Comparison of ENCODE assay signal across 17 cellular contexts in genomic region chr3:45954306-45954705, GRCh38. TPM values are rescaled to one million over a fixed set of nuclear protein-coding genes. Genes with fewer than 3 reads are reported as not detected.
DNase-seq lines count a peak whose midpoint lies in the region; ATAC-seq and TF ChIP-seq lines count a peak whose summit lies in the region.
"Had no signal": no experiment of that assay in that cellular context is flagged by ENCODE, and none has a peak within 500 bp of the region (broad histone marks: within the 10 kb centered on the region; RNA-seq: fewer than 3 reads in every experiment).

No MANE protein-coding gene starts in this region.

- H3K36me3 Mint-ChIP-seq in activated CD8-positive, alpha-beta memory T cell treated with anti-CD3 and anti-CD28 coated beads, Interleukin-2, amount 10 ng/mL, durations not matched to agents 7 days and 5 days: peaks cover 90% of the 10 kb centered on the region
- peaks cover 96% of the 10 kb centered on the region for H3K36me3 Mint-ChIP-seq in activated T-helper 2 cell treated with anti-CD3 and anti-CD28 coated beads, Interferon-gamma antibody, Interleukin-2, Interleukin-4, amounts not matched to agents 10 μg/mL and 5 μg/mL and 100 μg/mL, durations not matched to agents 14 hours and 24 hours and 36 hours (ENCODE audit: low read depth)

- H3K4me3 Mint-ChIP-seq in activated CD8-positive, alpha-beta memory T cell treated with anti-CD3 and anti-CD28 coated beads, Interleukin-2, amount 10 ng/mL, durations not matched to agents 7 days and 5 days: no peak overlapping the region
- no peak overlapping the region for H3K4me3 Mint-ChIP-seq in activated T-helper 2 cell treated with anti-CD3 and anti-CD28 coated beads, Interferon-gamma antibody, Interleukin-2, Interleukin-4, amounts not matched to agents 10 μg/mL and 5 μg/mL and 100 μg/mL, durations not matched to agents 14 hours and 24 hours and 36 hours (ENCODE audit: low read depth)
- H3K4me3 Mint-ChIP-seq: CD4-positive, alpha-beta memory T cell; HFFc6 had no signal

- H3K79me2 ChIP-seq in DND-41 (ENCODE audit: insufficient read depth, low read length): peaks cover 3% of the 10 kb centered on the region; the same call in 1 of the 2 replicates

- no peak overlapping the region for H2AFZ ChIP-seq in DND-41 (ENCODE audit: low read depth, low read length)

- 81 to 100% methylated on average over 3 of the region's 3 CpGs for WGBS in thyroid gland, 2 donors

- H3K4me1 Mint-ChIP-seq in activated CD8-positive, alpha-beta memory T cell treated with anti-CD3 and anti-CD28 coated beads, Interleukin-2, amount 10 ng/mL, durations not matched to agents 7 days and 5 days: peaks cover 72% of the 10 kb centered on the region
- H3K4me1 Mint-ChIP-seq in activated T-helper 2 cell treated with anti-CD3 and anti-CD28 coated beads, Interferon-gamma antibody, Interleukin-2, Interleukin-4, amounts not matched to agents 10 μg/mL and 5 μg/mL and 100 μg/mL, durations not matched to agents 14 hours and 24 hours and 36 hours (ENCODE audit: low read depth): peaks cover 48% of the 10 kb centered on the region

- H3K27ac Mint-ChIP-seq in activated CD8-positive, alpha-beta memory T cell treated with anti-CD3 and anti-CD28 coated beads, Interleukin-2, amount 10 ng/mL, durations not matched to agents 7 days and 5 days: no peak overlapping the region
- H3K27ac Mint-ChIP-seq in activated T-helper 2 cell treated with anti-CD3 and anti-CD28 coated beads, Interferon-gamma antibody, Interleukin-2, Interleukin-4, amounts not matched to agents 10 μg/mL and 5 μg/mL and 100 μg/mL, durations not matched to agents 14 hours and 24 hours and 36 hours: peak overlapping the region; percentile 31
- H3K27ac Mint-ChIP-seq: HFFc6 had no signal

- intact Hi-C loops in activated T-helper 2 cell treated with anti-CD3 and anti-CD28 coated beads, Interferon-gamma antibody, Interleukin-2, Interleukin-4, amounts not matched to agents 10 μg/mL and 5 μg/mL and 100 μg/mL, durations not matched to agents 14 hours and 24 hours and 36 hours (cut with micrococcal nuclease): no loop called here
- intact Hi-C loops in thyroid gland (cut with DNase I): loop anchor here (5.0 kb wide), 1 partner anchor 38 kb away; no protein-coding TSS in a partner anchor

- no peaks in the 10 kb centered on the region for H3K27me3 Mint-ChIP-seq in activated CD8-positive, alpha-beta memory T cell treated with anti-CD3 and anti-CD28 coated beads, Interleukin-2, amount 10 ng/mL, durations not matched to agents 7 days and 5 days
- H3K27me3 Mint-ChIP-seq in activated T-helper 2 cell treated with anti-CD3 and anti-CD28 coated beads, Interferon-gamma antibody, Interleukin-2, Interleukin-4, amounts not matched to agents 10 μg/mL and 5 μg/mL and 100 μg/mL, durations not matched to agents 14 hours and 24 hours and 36 hours (ENCODE audit: low read depth): no peaks in the 10 kb centered on the region
- H3K27me3 Mint-ChIP-seq: CD4-positive, alpha-beta memory T cell had no signal

- no peak overlapping the region for H3K9ac ChIP-seq in DND-41 (ENCODE audit: low read depth, low read length)

- H3K4me1 ChIP-seq in DND-41 (ENCODE audit: insufficient read depth, low read length) (no peaks in the 10 kb centered on the region), thyroid gland (peaks cover 38 to 64% of the 10 kb centered on the region in 2 donors)
- H3K4me1 ChIP-seq: A549, BE2C, Caco-2 had no signal

- peaks cover 98% of the 10 kb centered on the region for H3K36me3 ChIP-seq in DND-41 (ENCODE audit: insufficient read depth, low read length)
- H3K36me3 ChIP-seq in thyroid gland: peaks cover 33 to 40% of the 10 kb centered on the region in 2 donors
- H3K36me3 ChIP-seq: BE2C had no signal

- no peak overlapping the region for H3K4me2 ChIP-seq in DND-41 (ENCODE audit: insufficient read depth, low read length)
- H3K4me2 ChIP-seq: A549 had no signal

- H3K27me3 ChIP-seq in DND-41 (ENCODE audit: insufficient read depth, low read length, poor library complexity): no peaks in the 10 kb centered on the region
- no peaks in the 10 kb centered on the region for H3K27me3 ChIP-seq in thyroid gland
- H3K27me3 ChIP-seq: BE2C had no signal

- no peak for ATAC-seq in activated CD8-positive, alpha-beta memory T cell treated with anti-CD3 and anti-CD28 coated beads, Interleukin-2, amount 10 ng/mL, durations not matched to agents 7 days and 5 days
- ATAC-seq in DND-41 (ENCODE audit: insufficient read depth, low read depth) (no peak), HG03196 (IDR thresholded peaks at IDR 0.05; ENCODE audit: unreplicated experiment) (no peak), HG03571 (IDR thresholded peaks at IDR 0.05; ENCODE audit: unreplicated experiment) (no peak)
- ATAC-seq: A549 had no signal

- DNase-seq in activated CD8-positive, alpha-beta memory T cell treated with anti-CD3 and anti-CD28 coated beads, Interleukin-2, amount 50 U/mL, for 48 hours: peak; percentile 50
- DNase-seq in activated CD8-positive, alpha-beta memory T cell treated with anti-CD3 and anti-CD28 coated beads, Interleukin-2, amount 10 ng/mL, durations not matched to agents 7 days and 5 days: no peak
- DNase-seq in DND-41 (no peak), thyroid gland (no peak)
- DNase-seq in activated T-helper 2 cell treated with anti-CD3 and anti-CD28 coated beads, Interferon-gamma antibody, Interleukin-2, Interleukin-4, amounts not matched to agents 10 μg/mL and 5 μg/mL and 100 μg/mL, durations not matched to agents 14 hours and 24 hours and 36 hours (ENCODE audit: low spot score): no peak
- DNase-seq: BE2C; Caco-2; CD4-positive, alpha-beta memory T cell; GF-D8; HCEC 1CT; HFFc6 had no signal

- H3K9me3 ChIP-seq in DND-41 (ENCODE audit: insufficient read depth, low read length, severe bottlenecking) (no peaks in the 10 kb centered on the region), thyroid gland (no peaks in the 10 kb centered on the region)
- H3K9me3 ChIP-seq: A549, BE2C, Caco-2 had no signal

- H3K27ac ChIP-seq in DND-41 (ENCODE audit: low read length): peak overlapping the region; percentile 38
- peak overlapping the region; percentile 78 to 91 (median 89) for H3K27ac ChIP-seq in thyroid gland
- H3K27ac ChIP-seq: A549, C4-2B, HL-60 had no signal

- CTCF ChIA-PET in activated CD8-positive, alpha-beta memory T cell treated with anti-CD3 and anti-CD28 coated beads, Interleukin-2, amount 10 ng/mL, durations not matched to agents 7 days and 5 days (lab: Charles Lee): interaction anchor here (1.2 to 30.7 kb wide), 2 partner anchors 16 to 124 kb away, joined by 3 to 708 read pairs; no protein-coding TSS in a partner anchor

- no peak for TF ChIP-seq POLR2A in thyroid gland (IDR thresholded peaks at IDR 0.05)

- TF ChIP-seq CTCF in DND-41 (IDR thresholded peaks at IDR 0.05; ENCODE audit: borderline replicate concordance, extremely low read depth, low read length, poor library complexity, severe bottlenecking) (no peak), thyroid gland (IDR thresholded peaks at IDR 0.05) (no peak)

- no peaks in the 10 kb centered on the region for H4K20me1 ChIP-seq in DND-41 (ENCODE audit: insufficient read depth, low read length)

- no peaks in the 10 kb centered on the region for H3K9me3 Mint-ChIP-seq in activated CD8-positive, alpha-beta memory T cell treated with anti-CD3 and anti-CD28 coated beads, Interleukin-2, amount 10 ng/mL, durations not matched to agents 7 days and 5 days (ENCODE audit: low read depth)
- no peaks in the 10 kb centered on the region for H3K9me3 Mint-ChIP-seq in activated T-helper 2 cell treated with anti-CD3 and anti-CD28 coated beads, Interferon-gamma antibody, Interleukin-2, Interleukin-4, amounts not matched to agents 10 μg/mL and 5 μg/mL and 100 μg/mL, durations not matched to agents 14 hours and 24 hours and 36 hours
- H3K9me3 Mint-ChIP-seq: CD4-positive, alpha-beta memory T cell; HFFc6 had no signal

- H3K4me3 ChIP-seq in DND-41 (ENCODE audit: low read depth in 1 of 2, low read length in 2 of 2) (no peak overlapping the region), thyroid gland (replicated peaks in 1 of 3) (no peak overlapping the region)
- H3K4me3 ChIP-seq: A549 had no signal

RNA-seq across cellular contexts. Expression of gene CXCR6, which starts 11.0 kb away (rescaled TPM):
- total RNA-seq in activated CD8-positive, alpha-beta memory T cell treated with anti-CD3 and anti-CD28 coated beads, Interleukin-2, amount 10 ng/mL, durations not matched to agents 7 days and 5 days: 100 to 1,000 TPM in 1 of 2 experiments, 10 to 100 TPM in 1; 49.7 to 109 TPM
- 9.3 and 10.7 TPM in 2 replicates for total RNA-seq in activated T-helper 2 cell treated with anti-CD3 and anti-CD28 coated beads, Interferon-gamma antibody, Interleukin-2, Interleukin-4, amounts not matched to agents 10 μg/mL and 5 μg/mL and 100 μg/mL, durations not matched to agents 14 hours and 24 hours and 36 hours
- total RNA-seq in thyroid gland: 1 to 10 TPM; 2.1 to 4.4 (median 3.4) TPM
- total RNA-seq: Caco-2, H4, HFFc6 had no signal

RNA-seq across cellular contexts. Expression of gene FYCO1, which starts 41.3 kb away (rescaled TPM):
- total RNA-seq in activated CD8-positive, alpha-beta memory T cell treated with anti-CD3 and anti-CD28 coated beads, Interleukin-2, amount 10 ng/mL, durations not matched to agents 7 days and 5 days: 10 to 100 TPM; 19.1 to 27.7 TPM
- total RNA-seq in activated T-helper 2 cell treated with anti-CD3 and anti-CD28 coated beads, Interferon-gamma antibody, Interleukin-2, Interleukin-4, amounts not matched to agents 10 μg/mL and 5 μg/mL and 100 μg/mL, durations not matched to agents 14 hours and 24 hours and 36 hours: 19.6 and 20.2 TPM in 2 replicates
- total RNA-seq in thyroid gland: 10 to 100 TPM; 38.2 to 66.6 (median 50.5) TPM
